11 cellular contexts compared by ENCODE assay signal in genomic region chr3:129603561-129603942, GRCh38. TPM values are rescaled to one million over a fixed set of nuclear protein-coding genes. Genes with fewer than 3 reads are reported as not detected.
DNase-seq lines count a peak whose midpoint lies in the region; ATAC-seq and TF ChIP-seq lines count a peak whose summit lies in the region.
"Had no signal": no experiment of that assay in that cellular context is flagged by ENCODE, and none has a peak within 500 bp of the region (broad histone marks: within the 10 kb centered on the region; RNA-seq: fewer than 3 reads in every experiment).

No MANE protein-coding gene starts in this region.

- WGBS in esophagus, 2 donors: 62 to 69% methylated on average over 7 of the region's 7 CpGs

- TF ChIP-seq CTCF in AG09309 (IDR thresholded peaks at IDR 0.05; ENCODE audit: control insufficient read depth, insufficient read depth, low read depth, low read length, missing control alignments): no peak
- TF ChIP-seq CTCF in PC-9 (conservative IDR thresholded peaks at IDR 0.05): no peak
- TF ChIP-seq CTCF in osteocyte (IDR thresholded peaks at IDR 0.05): no peak
- no peak for TF ChIP-seq CTCF in Calu3 (IDR thresholded peaks at IDR 0.05; ENCODE audit: unreplicated experiment)

- H3K79me2 ChIP-seq in PC-9 (ENCODE audit: low read depth): peaks cover 39% of the 10 kb centered on the region

- peaks cover 4% of the 10 kb centered on the region; the same call in 1 of the 2 replicates for H3F3A ChIP-seq in PC-9 (ENCODE audit: insufficient read depth, low read depth)

- no peak overlapping the region for H3K27ac ChIP-seq in PC-9
- H3K27ac ChIP-seq in esophagus (ENCODE audit: low read depth in 2 of 2, low read length in 1 of 2): peak overlapping the region; percentile 67 to 73

- H3K4me3 Mint-ChIP-seq in osteocyte (ENCODE audit: unreplicated experiment) (peak overlapping the region; percentile 97), Calu3 (ENCODE audit: low read depth, unreplicated experiment) (no peak overlapping the region)

- H3K4me3 ChIP-seq in AG09309 (ENCODE audit: control insufficient read depth, low read depth, low read length) (peak overlapping the region; percentile 27), PC-9 (no peak overlapping the region), esophagus (ENCODE audit: low read depth in 1 of 2, low read length in 2 of 2) (peak overlapping the region; percentile 19 to 68)

- H3K27ac Mint-ChIP-seq in osteocyte (ENCODE audit: unreplicated experiment) (peak overlapping the region; percentile 91), Calu3 (ENCODE audit: unreplicated experiment) (no peak overlapping the region)
- H3K27ac Mint-ChIP-seq: activated T-helper 17 cell treated with anti-CD3 and anti-CD28 coated beads, Interleukin-2, amount 50 U/mL, for 72 hours had no signal

- no peak for ATAC-seq in HG03354 (IDR thresholded peaks at IDR 0.05; ENCODE audit: poor library complexity, severe bottlenecking, unreplicated experiment)
- no peak for ATAC-seq in left colon
- ATAC-seq: activated T-helper 17 cell treated with anti-CD3 and anti-CD28 coated beads, Interleukin-2, amount 50 U/mL, for 72 hours had no signal

- CTCF ChIA-PET in PC-9 (lab: Charles Lee) (interaction anchor here (0.6 kb wide), 1 partner anchor 46 kb away, joined by 5 read pairs; no protein-coding TSS in a partner anchor), Calu3 (lab: Charles Lee) (no interaction called here)

- H3K9me3 ChIP-seq in PC-9 (ENCODE audit: insufficient read depth, low read depth) (no peaks in the 10 kb centered on the region), esophagus (ENCODE audit: control insufficient read depth in 2 of 2, insufficient read depth in 1 of 2, low read depth in 1 of 2, low read length in 1 of 2) (no peaks in the 10 kb centered on the region)

- no peaks in the 10 kb centered on the region for H3K27me3 Mint-ChIP-seq in osteocyte (ENCODE audit: unreplicated experiment)
- peaks cover 66% of the 10 kb centered on the region for H3K27me3 Mint-ChIP-seq in Calu3 (ENCODE audit: unreplicated experiment)

- H3K27me3 ChIP-seq in PC-9 (ENCODE audit: insufficient read depth, low read depth) (peaks cover 9% of the 10 kb centered on the region; the same call in 1 of the 2 replicates), esophagus (ENCODE audit: control insufficient read depth in 1 of 2, insufficient read depth in 2 of 2, low read length in 2 of 2) (peaks cover 0 to 2% of the 10 kb centered on the region in 2 donors)

- intact Hi-C loops in PC-9 (cut with micrococcal nuclease; ENCODE audit: unreplicated experiment) (no loop called here), left colon (cut with DNase I, micrococcal nuclease) (no loop called here), Calu3 (cut with micrococcal nuclease; ENCODE audit: unreplicated experiment) (no loop called here)

- DNase-seq in AG09309 (ENCODE audit: low read depth) (no peak), PC-9 (no peak), osteocyte (ENCODE audit: extremely low spot score, unreplicated experiment) (no peak), left colon (no peak), Calu3 (no peak)
- DNase-seq in activated effector memory CD4-positive, alpha-beta T cell treated with anti-CD3 and anti-CD28 coated beads, Interleukin-2, amount 50 U/mL, for 16 hours: no peak
- DNase-seq: CD4-positive, CD25-positive, alpha-beta regulatory T cell; NCI-H1694 had no signal

- peak overlapping the region; percentile 87 for H3K4me2 ChIP-seq in PC-9

- H3K36me3 ChIP-seq in PC-9 (ENCODE audit: low read depth): no peaks in the 10 kb centered on the region
- no peaks in the 10 kb centered on the region for H3K36me3 ChIP-seq in esophagus (ENCODE audit: control insufficient read depth in 2 of 2, insufficient read depth in 2 of 2, low read length in 1 of 2)

- H3K4me1 Mint-ChIP-seq in osteocyte (ENCODE audit: unreplicated experiment): peaks cover 76% of the 10 kb centered on the region
- peaks cover 28% of the 10 kb centered on the region for H3K4me1 Mint-ChIP-seq in Calu3 (ENCODE audit: low read depth, unreplicated experiment)

- no peaks in the 10 kb centered on the region for H3K9me2 ChIP-seq in PC-9 (ENCODE audit: insufficient read depth)

- POLR2A ChIA-PET in PC-9 (lab: Charles Lee; ENCODE audit: unreplicated experiment): no interaction called here

- H4K20me1 ChIP-seq in PC-9 (ENCODE audit: insufficient read depth): peaks cover 8% of the 10 kb centered on the region

- H3K4me1 ChIP-seq in PC-9 (replicated peaks; ENCODE audit: insufficient read depth): peaks cover 29% of the 10 kb centered on the region
- H3K4me1 ChIP-seq in esophagus (ENCODE audit: control insufficient read depth in 2 of 2, insufficient read depth in 2 of 2, low read length in 1 of 2): peaks cover 13 to 16% of the 10 kb centered on the region in 2 donors

- H3K36me3 Mint-ChIP-seq in osteocyte (ENCODE audit: unreplicated experiment): no peaks in the 10 kb centered on the region
- H3K36me3 Mint-ChIP-seq in Calu3 (ENCODE audit: insufficient read depth, unreplicated experiment): peaks cover 31% of the 10 kb centered on the region
- H3K36me3 Mint-ChIP-seq: CD4-positive, CD25-positive, alpha-beta regulatory T cell had no signal

- no peaks in the 10 kb centered on the region for H3K9me3 Mint-ChIP-seq in osteocyte (ENCODE audit: unreplicated experiment)
- H3K9me3 Mint-ChIP-seq in Calu3 (ENCODE audit: low read depth, unreplicated experiment): no peaks in the 10 kb centered on the region
- H3K9me3 Mint-ChIP-seq: activated T-helper 17 cell treated with anti-CD3 and anti-CD28 coated beads, Interleukin-2, amount 50 U/mL, for 72 hours; CD4-positive, CD25-positive, alpha-beta regulatory T cell had no signal

- no peak overlapping the region for H2AFZ ChIP-seq in PC-9

- no TSS peak for BruUV-seq in PC-9 (replicated peaks; lab: Mats Ljungman, UMichigan)
- no TSS peak for BruUV-seq in Calu3 (replicated peaks; lab: Mats Ljungman, UMichigan)

RNA-seq across cellular contexts. Expression of gene PLXND1, which starts 2.9 kb away (rescaled TPM):
- 44.4 and 50.4 TPM in 2 replicates for total RNA-seq in PC-9 (2021)
- 10 to 100 TPM; 15.8 to 18.7 TPM for polyA plus RNA-seq in esophagus
- 316 and 358 TPM in 2 replicates for total RNA-seq in osteocyte
- total RNA-seq in left colon: 10 to 100 TPM; 16.5 to 38.8 TPM
- 16.3 and 22.0 TPM in 2 replicates for total RNA-seq in Calu3 (2022)
